8 cellular contexts compared by ENCODE assay signal in the genomic region with DNA sequence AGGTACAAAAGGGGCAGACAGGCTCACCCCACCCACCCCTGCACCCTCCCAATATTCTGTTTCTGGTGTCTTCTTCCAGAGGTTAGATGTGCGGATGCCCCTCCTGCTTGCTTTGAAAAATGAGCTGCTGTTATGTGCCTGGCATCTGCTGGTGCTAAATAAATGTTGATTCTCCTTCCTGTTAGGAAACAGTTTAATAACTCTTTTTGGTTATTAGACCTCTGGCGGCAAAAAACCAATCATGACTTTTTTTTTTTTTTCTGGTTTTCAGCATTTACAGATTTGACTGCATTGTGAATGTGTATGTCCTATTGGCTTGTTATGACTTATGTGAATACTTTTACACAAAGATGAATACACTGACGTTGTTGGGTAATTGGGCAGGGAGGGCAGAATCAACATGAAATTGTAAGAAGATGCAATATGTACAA. TPM values are rescaled to one million over a fixed set of nuclear protein-coding genes. Genes with fewer than 3 reads are reported as not detected.
DNase-seq lines count a peak whose midpoint lies in the region; ATAC-seq and TF ChIP-seq lines count a peak whose summit lies in the region.

No MANE protein-coding gene starts in this region.

- no CpG with 5 or more reads among the region's 3 CpGs for WGBS in IMR-90 (ENCODE audit: extremely low coverage in 2 of 2, insufficient read length in 1 of 2), 2 experiments
- WGBS in right lobe of liver (ENCODE audit: insufficient coverage, low coverage, low lambda C conversion rate, missing lambda C conversion rate): 5% methylated on average over 3 of the region's 3 CpGs
- 68 to 75% methylated on average over 3 of the region's 3 CpGs for WGBS in aorta, 2 donors

- H3K9me1 ChIP-seq in IMR-90 (ENCODE audit: insufficient read depth, low read length): peaks cover 3% of the 10 kb centered on the region

- ATAC-seq in IMR-90 (ENCODE audit: low read depth) (no peak), right lobe of liver (no peak), aorta (ENCODE audit: low FRiP score) (no peak), sciatic nerve (no peak)

- H2AK9ac ChIP-seq in IMR-90 (replicated peaks; ENCODE audit: low read depth, low read length, poor library complexity): no peak overlapping the region

- H3K9ac ChIP-seq in BLaER1 (peak overlapping the region; percentile 86; the same call in 1 of the 2 replicates), IMR-90 (ENCODE audit: low read depth, low read length) (peak overlapping the region; percentile 100)

- peak; percentile 21 for DNase-seq in IMR-90
- DNase-seq in astrocyte of the hippocampus (ENCODE audit: low read depth, low spot score): peak; percentile 39
- DNase-seq in right lobe of liver: peak in 1 of 3 donors; percentile 38
- DNase-seq in aorta: no peak
- DNase-seq in sciatic nerve (ENCODE audit: low spot score): no peak
- DNase-seq in NCI-H128 (lab: John Stamatoyannopoulos, UW; ENCODE audit: unreplicated experiment): no peak
- no peak for DNase-seq in putamen (ENCODE audit: low spot score)

- BruUV-seq in IMR-90 (replicated peaks; lab: Mats Ljungman, UMichigan): no TSS peak

- no peak for TF ChIP-seq POLR2A in IMR-90 (IDR thresholded peaks at IDR 0.05; ENCODE audit: low read depth, low read length)
- TF ChIP-seq POLR2A in right lobe of liver (IDR thresholded peaks at IDR 0.05): no peak

- H4K20me1 ChIP-seq in BLaER1 (peaks cover 24% of the 10 kb centered on the region; the same call in 1 of the 2 replicates), IMR-90 (ENCODE audit: insufficient read depth, low read length) (peaks cover 29% of the 10 kb centered on the region)

- TF ChIP-seq RAD21 in IMR-90 (IDR thresholded peaks at IDR 0.05; ENCODE audit: low read length): no peak

- H2AFZ ChIP-seq in IMR-90 (replicated peaks; ENCODE audit: low read length, poor library complexity): no peak overlapping the region

- intact Hi-C loops in IMR-90 (cut with micrococcal nuclease) (no loop called here), right lobe of liver (cut with DNase I) (no loop called here), aorta (cut with DNase I) (no loop called here), sciatic nerve (cut with DNase I) (no loop called here)

- H3K56ac ChIP-seq in IMR-90 (ENCODE audit: extremely low read depth, insufficient read depth, low read length): peak overlapping the region; percentile 97

- in situ Hi-C loops in IMR-90 (cut with MboI; ENCODE audit: low sequenced_read_pairs): no loop called here

- H3K4me2 ChIP-seq in BLaER1 (peak overlapping the region; percentile 85), IMR-90 (ENCODE audit: low read depth, low read length) (peak overlapping the region; percentile 68)

- peak overlapping the region; percentile 82; the same call in 1 of the 2 replicates for H2BK120ac ChIP-seq in IMR-90 (ENCODE audit: low read depth, low read length)

- peak overlapping the region; percentile 1; the same call in 1 of the 3 replicates for H2BK15ac ChIP-seq in IMR-90 (ENCODE audit: low read depth, low read length)

- H3K27me3 ChIP-seq in BLaER1: no peaks in the 10 kb centered on the region
- no peaks in the 10 kb centered on the region for H3K27me3 ChIP-seq in IMR-90 (ENCODE audit: control insufficient read depth, insufficient read depth, low read length)
- no peaks in the 10 kb centered on the region for H3K27me3 ChIP-seq in right lobe of liver
- no peaks in the 10 kb centered on the region for H3K27me3 ChIP-seq in aorta (ENCODE audit: control insufficient read depth in 1 of 2, insufficient read depth in 2 of 2, low read length in 1 of 2)

- H4K5ac ChIP-seq in IMR-90 (ENCODE audit: low read depth, low read length): peak overlapping the region; percentile 94

- H4K8ac ChIP-seq in IMR-90 (ENCODE audit: low read depth in 2 of 2, low read length in 2 of 2): peak overlapping the region; percentile 85 to 88; a peak in 3 of 4 replicates

- H3K27ac ChIP-seq in BLaER1 (no peak overlapping the region), IMR-90 (ENCODE audit: insufficient read depth, low read length) (peak overlapping the region; percentile 98), right lobe of liver (peak overlapping the region; percentile 79 to 95 (median 85)), aorta (ENCODE audit: low read depth in 1 of 2, low read length in 2 of 2) (no peak overlapping the region)

- H3K23ac ChIP-seq in IMR-90 (ENCODE audit: low read depth, low read length): peak overlapping the region; percentile 92

- peak overlapping the region; percentile 88 for H3K4ac ChIP-seq in IMR-90 (ENCODE audit: low read depth, low read length)

- no peak overlapping the region for H2BK20ac ChIP-seq in IMR-90 (ENCODE audit: low read depth, low read length)

- H3K4me3 ChIP-seq in BLaER1 (peak overlapping the region; percentile 90), IMR-90 (ENCODE audit: insufficient read depth, low read depth, low read length) (peak overlapping the region; percentile 93), right lobe of liver (peak overlapping the region; percentile 55 to 71 (median 61)), aorta (ENCODE audit: low read length in 2 of 2) (peak overlapping the region; percentile 76 to 88)

- H3K18ac ChIP-seq in IMR-90 (ENCODE audit: low read depth, low read length): peak overlapping the region; percentile 85

- H4K91ac ChIP-seq in IMR-90 (ENCODE audit: insufficient read depth, low read depth, low read length): peak overlapping the region; percentile 76

- H2AK5ac ChIP-seq in IMR-90 (ENCODE audit: low read depth, low read length): no peak overlapping the region

- H3K9me3 ChIP-seq in BLaER1 (no peaks in the 10 kb centered on the region), IMR-90 (ENCODE audit: control insufficient read depth, insufficient read depth, low read length) (no peaks in the 10 kb centered on the region), right lobe of liver (no peaks in the 10 kb centered on the region), aorta (ENCODE audit: control insufficient read depth, low read length) (no peaks in the 10 kb centered on the region)

- CTCF ChIA-PET in IMR-90 (lab: Yijun Ruan, JAX): interaction anchor here (2.4 kb wide), 1 partner anchor 12 kb away, joined by 5 read pairs; no protein-coding TSS in a partner anchor

- H2BK5ac ChIP-seq in IMR-90 (ENCODE audit: low read depth, low read length, poor library complexity, severe bottlenecking): peak overlapping the region; percentile 89

- dilution Hi-C loops in IMR-90 (cut with HindIII; ENCODE audit: low sequenced_read_pairs, unreplicated experiment): no loop called here

- no peak for TF ChIP-seq CTCF in IMR-90 (conservative IDR thresholded peaks at IDR 0.05; ENCODE audit: low read depth, low read length)
- no peak for TF ChIP-seq CTCF in right lobe of liver (IDR thresholded peaks at IDR 0.05)

- H3K14ac ChIP-seq in IMR-90 (replicated peaks; ENCODE audit: low read depth, low read length): peak overlapping the region; percentile 93

- peaks cover 5 to 34% of the 10 kb centered on the region in 2 experiments; a peak in 3 of 4 replicates for H3K79me1 ChIP-seq in IMR-90 (ENCODE audit: low read depth in 1 of 2, low read length in 2 of 2)

- POLR2A ChIA-PET in IMR-90 (lab: Charles Lee; ENCODE audit: unreplicated experiment): interaction anchor here (0.7 to 1.6 kb wide), 2 partner anchors 86 to 97 kb away, joined by 4 to 5 read pairs; no protein-coding TSS in a partner anchor

- H3K4me1 ChIP-seq in BLaER1 (peaks cover 40% of the 10 kb centered on the region), IMR-90 (ENCODE audit: control insufficient read depth, insufficient read depth, low read length) (peaks cover 20% of the 10 kb centered on the region), right lobe of liver (peaks cover 0 to 18% (median 3%) of the 10 kb centered on the region in 4 donors), aorta (ENCODE audit: control insufficient read depth in 1 of 2, insufficient read depth in 2 of 2, low read length in 2 of 2) (no peaks in the 10 kb centered on the region)

- H3K36me3 ChIP-seq in BLaER1 (no peaks in the 10 kb centered on the region), IMR-90 (ENCODE audit: control insufficient read depth, insufficient read depth, low read length) (peaks cover 3% of the 10 kb centered on the region), right lobe of liver (no peaks in the 10 kb centered on the region), aorta (ENCODE audit: control insufficient read depth in 1 of 2, insufficient read depth in 2 of 2, low read length in 1 of 2) (no peaks in the 10 kb centered on the region)

TF ChIP-seq in IMR-90, 13 proteins besides CTCF, POLR2A, EP300 and RAD21:
- TF ChIP-seq BHLHE40 (IDR thresholded peaks at IDR 0.05; ENCODE audit: low read depth, low read length) (no peak), CEBPB (IDR thresholded peaks at IDR 0.05; ENCODE audit: low read depth, low read length) (peak; percentile 26; the same call in 1 of the 2 replicates)

RNA-seq across cellular contexts. Expression of gene TMEM156, which starts 13.6 kb away (rescaled TPM):
- total RNA-seq in IMR-90 (2012; rRNA removed) (0.54 and 0.83 TPM in 2 replicates), right lobe of liver (1 to 10 TPM in 4 of 6 experiments, under 1 TPM in 1, not detected in 1; 0.29 to 2.8 (median 1.2) TPM), aorta (under 1 TPM; 0.30 to 0.52 TPM), sciatic nerve (0.62 TPM)
- polyA plus RNA-seq in IMR-90 (2012; rRNA removed) (0.53 and 0.82 TPM in 2 replicates), aorta (under 1 TPM; 0.05 to 0.25 TPM)
- polyA plus RNA-seq in IMR-90 (2012; cell fraction: cytosol; rRNA removed): 0.07 and 0.15 TPM in 2 replicates
- 0.03 and 0.30 TPM in 2 replicates for polyA plus RNA-seq in IMR-90 (2012; cell fraction: nucleus; rRNA removed; ENCODE audit: low replicate concordance)

RNA-seq across cellular contexts. Expression of gene KLHL5, which starts 16.2 kb away (rescaled TPM):
- total RNA-seq in IMR-90 (2012; rRNA removed): 97.7 and 134 TPM in 2 replicates
- 45.4 and 58.8 TPM in 2 replicates for polyA plus RNA-seq in IMR-90 (2012; rRNA removed)
- polyA plus RNA-seq in IMR-90 (2012; cell fraction: cytosol; rRNA removed): 23.8 and 24.5 TPM in 2 replicates
- polyA plus RNA-seq in IMR-90 (2012; cell fraction: nucleus; rRNA removed; ENCODE audit: low replicate concordance): 6.4 and 41.5 TPM in 2 replicates
- total RNA-seq in right lobe of liver: 10 to 100 TPM; 25.5 to 88.0 (median 42.2) TPM
- total RNA-seq in aorta: 10 to 100 TPM; 31.7 to 40.0 TPM
- polyA plus RNA-seq in aorta: 10 to 100 TPM; 11.2 to 24.8 TPM
- 48.2 TPM for total RNA-seq in sciatic nerve

Comparison
In these comparisons a context has a peak if more than half of its experiments do, and no peak if none do; other contexts are left out.
1. H3K27ac ChIP-seq: peak in IMR-90 (single experiment) and right lobe of liver (3 of 3); none in BLaER1 (single experiment) and aorta (0 of 2).
2. DNase-seq: peak in IMR-90 (single experiment) and astrocyte of the hippocampus (single experiment); none in aorta (0 of 2), sciatic nerve (single experiment), NCI-H128 (single experiment) and putamen (single experiment).
3. Peak in every context shown above with its lines, with median percentiles within 50 percentile points of each other: H3K4me3 ChIP-seq.